In the genomic region with DNA sequence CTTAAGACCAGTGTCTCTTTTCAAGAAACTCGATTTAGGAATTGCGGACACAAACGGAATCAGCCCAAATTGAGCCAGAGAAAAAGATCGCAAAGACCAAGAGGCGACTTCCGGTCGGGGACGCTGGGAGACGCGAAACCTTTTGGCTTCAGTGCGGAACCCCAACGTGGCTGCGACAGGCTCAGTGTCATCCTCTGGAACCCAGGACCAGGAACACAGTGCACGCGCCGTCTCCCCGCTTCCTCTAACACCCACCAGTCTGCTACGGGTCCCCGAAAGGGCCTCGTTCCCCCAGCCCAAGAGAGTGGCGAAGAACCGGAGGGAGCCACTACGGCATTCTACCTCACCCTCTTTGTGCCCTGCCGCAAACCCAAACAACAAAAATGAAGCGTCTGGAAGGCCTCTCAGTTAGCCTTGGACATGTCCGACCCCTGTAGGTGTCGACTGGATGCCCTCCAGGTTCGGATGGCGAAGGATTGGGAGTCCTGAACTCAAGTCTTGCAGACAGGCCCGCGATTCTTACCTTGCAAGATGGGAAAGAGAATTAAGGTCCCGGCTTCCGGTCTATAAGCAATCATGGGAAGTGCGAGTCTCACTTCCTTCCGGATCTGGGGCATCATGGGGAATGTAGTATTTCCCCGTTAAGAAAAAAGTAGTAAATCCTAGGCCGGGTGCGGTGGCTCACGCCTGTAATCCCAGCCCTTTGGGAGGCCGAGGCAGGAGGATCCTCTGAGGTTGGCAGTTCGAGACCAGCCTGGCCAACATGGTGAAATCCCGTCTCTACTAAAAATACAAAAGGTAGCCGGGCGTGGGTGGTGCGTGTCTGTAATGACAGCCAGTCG, we compare ENCODE assay signal across 8 cellular contexts. TPM values are rescaled to one million over a fixed set of nuclear protein-coding genes. Genes with fewer than 3 reads are reported as not detected.
DNase-seq lines count a peak whose midpoint lies in the region; TF ChIP-seq lines count a peak whose summit lies in the region.

Gene RPL6 (minus strand): TSS at position 542 of the 842 bp plus-strand sequence. CDS start 949 bp downstream, outside the sequence.

- H3K36me3 Mint-ChIP-seq in neural crest cell (ENCODE audit: low read depth): peaks cover 32% of the 10 kb centered on the region

- DNase-seq in Daoy (ENCODE audit: low read depth) (peak; percentile 92), H4 (ENCODE audit: low spot score) (peak; percentile 91), MG63 (peak; percentile 82), SIG-M5 treated with dmso at 0.1 percent for 504 hours (lab: John Stamatoyannopoulos, UW; ENCODE audit: unreplicated experiment) (peak; percentile 97), foreskin fibroblast (peak; percentile 85 to 94), neural crest cell (ENCODE audit: low read depth, low spot score) (peak; percentile 66), stromal cell of bone marrow (ENCODE audit: low read depth) (peak; percentile 92)
- DNase-seq in activated gamma-delta T cell treated with anti-CD3 and anti-CD28 coated beads, Interleukin-2, amount 50 U/mL, for 16 hours (ENCODE audit: low read depth): peak; percentile 67

- H3K4me3 Mint-ChIP-seq in neural crest cell: peak within 1 kb of the TSS; percentile 100

- peaks cover 39% of the 10 kb centered on the region for H3K4me1 Mint-ChIP-seq in neural crest cell

- H3K27me3 Mint-ChIP-seq in neural crest cell (ENCODE audit: low read depth): peaks cover 4% of the 10 kb centered on the region

- TF ChIP-seq CTCF in foreskin fibroblast (IDR thresholded peaks at IDR 0.05; ENCODE audit: low read depth, low read length) (no peak), neural crest cell (conservative IDR thresholded peaks at IDR 0.05) (no peak)

- H3K9me3 Mint-ChIP-seq in neural crest cell: no peaks in the 10 kb centered on the region

- H3K9me3 ChIP-seq in MG63: no peaks in the 10 kb centered on the region

- no peaks in the 10 kb centered on the region for H3K27me3 ChIP-seq in MG63

- peaks cover 49% of the 10 kb centered on the region for H3K36me3 ChIP-seq in MG63

- peak within 1 kb of the TSS; percentile 100 for H3K27ac Mint-ChIP-seq in neural crest cell (ENCODE audit: unreplicated experiment)

- peak within 1 kb of the TSS; percentile 71 for H3K4me3 ChIP-seq in MG63
- peak within 1 kb of the TSS; percentile 72 to 75 for H3K4me3 ChIP-seq in foreskin fibroblast (ENCODE audit: low read depth in 1 of 2, low read length in 2 of 2)

RNA-seq across cellular contexts. Expression of gene RPL6, which starts in this region (rescaled TPM):
- 3,173 and 3,566 TPM in 2 replicates for total RNA-seq in Daoy (2014; rRNA removed; shearing (Covaris generic))
- 2,241 and 2,331 TPM in 2 replicates for total RNA-seq in H4 (2014; rRNA removed; shearing (Covaris generic))
- total RNA-seq in MG63 (2014; rRNA removed; shearing (Covaris generic); ENCODE audit: low replicate concordance): 2,256 and 2,803 TPM in 2 replicates
- 1,997 and 2,075 TPM in 2 replicates for total RNA-seq in neural crest cell

Comparison
In these comparisons a context has a peak if more than half of its experiments do, and no peak if none do; other contexts are left out.
1. Peak in every context shown above with its lines: DNase-seq and H3K4me3 ChIP-seq.